In genomic region chr1:23010734-23011449, GRCh38 we compare ENCODE assay signal across 13 cellular contexts. TPM values are rescaled to one million over a fixed set of nuclear protein-coding genes. Genes with fewer than 3 reads are reported as not detected.
DNase-seq lines count a peak whose midpoint lies in the region; FAIRE-seq and TF ChIP-seq lines count a peak whose summit lies in the region.
"Had no signal": no experiment of that assay in that cellular context is flagged by ENCODE, and none has a peak within 500 bp of the region (broad histone marks: within the 10 kb centered on the region; RNA-seq: fewer than 3 reads in every experiment).

No MANE protein-coding gene starts in this region.

- no peaks in the 10 kb centered on the region for H3K27me3 ChIP-seq in esophagus (ENCODE audit: control insufficient read depth in 1 of 2, insufficient read depth in 2 of 2, low read length in 2 of 2)

- H3K36me3 ChIP-seq in esophagus (ENCODE audit: control insufficient read depth in 2 of 2, insufficient read depth in 2 of 2, low read length in 1 of 2): no peaks in the 10 kb centered on the region

- H3K9me3 ChIP-seq in esophagus (ENCODE audit: control insufficient read depth in 2 of 2, insufficient read depth in 1 of 2, low read depth in 1 of 2, low read length in 1 of 2): no peaks in the 10 kb centered on the region

- H3K4me3 Mint-ChIP-seq in activated naive CD4-positive, alpha-beta T cell treated with anti-CD3 and anti-CD28 coated beads for 36 hours: no peak overlapping the region
- H3K4me3 Mint-ChIP-seq: activated T-cell treated with anti-CD3 and anti-CD28 coated beads, Interleukin-2, amount 50 U/mL, for 24 hours; central memory CD8-positive, alpha-beta T cell had no signal

- no peak overlapping the region for H3K27ac Mint-ChIP-seq in activated naive CD4-positive, alpha-beta T cell treated with anti-CD3 and anti-CD28 coated beads for 36 hours
- H3K27ac Mint-ChIP-seq: activated T-cell treated with anti-CD3 and anti-CD28 coated beads, Interleukin-2, amount 50 U/mL, for 24 hours had no signal

- H3K36me3 Mint-ChIP-seq in activated naive CD4-positive, alpha-beta T cell treated with anti-CD3 and anti-CD28 coated beads for 36 hours (ENCODE audit: low read depth): no peaks in the 10 kb centered on the region
- H3K36me3 Mint-ChIP-seq: naive B cell had no signal

- intact Hi-C loops in activated naive CD4-positive, alpha-beta T cell treated with anti-CD3 and anti-CD28 coated beads for 36 hours (cut with micrococcal nuclease): no loop called here

- 61 to 65% methylated on average over 13 of the region's 13 CpGs for WGBS in esophagus, 2 donors

- no peaks in the 10 kb centered on the region for H3K9me3 Mint-ChIP-seq in activated naive CD4-positive, alpha-beta T cell treated with anti-CD3 and anti-CD28 coated beads for 36 hours
- H3K9me3 Mint-ChIP-seq: activated T-cell treated with anti-CD3 and anti-CD28 coated beads, Interleukin-2, amount 50 U/mL, for 24 hours; central memory CD8-positive, alpha-beta T cell; naive B cell had no signal

- no peaks in the 10 kb centered on the region for H3K4me1 ChIP-seq in esophagus (ENCODE audit: control insufficient read depth in 2 of 2, insufficient read depth in 2 of 2, low read length in 1 of 2)

- H3K27ac ChIP-seq in esophagus (ENCODE audit: low read depth in 2 of 2, low read length in 1 of 2) (peak overlapping the region; percentile 6 to 81), coronary artery (no peak overlapping the region)
- H3K27ac ChIP-seq: KMS-11 had no signal

- H3K27me3 Mint-ChIP-seq in activated naive CD4-positive, alpha-beta T cell treated with anti-CD3 and anti-CD28 coated beads for 36 hours (ENCODE audit: low read depth): no peaks in the 10 kb centered on the region

- H3K4me3 ChIP-seq in esophagus (ENCODE audit: low read depth in 1 of 2, low read length in 2 of 2) (no peak overlapping the region), retinal pigment epithelial cell (ENCODE audit: low read length) (no peak overlapping the region), coronary artery (no peak overlapping the region)

- no peak for TF ChIP-seq CTCF in retinal pigment epithelial cell (conservative IDR thresholded peaks at IDR 0.05; ENCODE audit: low read depth, low read length)
- TF ChIP-seq CTCF in coronary artery (IDR thresholded peaks at IDR 0.05): no peak

- no peaks in the 10 kb centered on the region for H3K4me1 Mint-ChIP-seq in activated naive CD4-positive, alpha-beta T cell treated with anti-CD3 and anti-CD28 coated beads for 36 hours (ENCODE audit: low read depth)
- H3K4me1 Mint-ChIP-seq: central memory CD8-positive, alpha-beta T cell; naive B cell had no signal

- DNase-seq in HCEC 1CT (peak; percentile 57), RCC 7860 (ENCODE audit: low spot score) (peak; percentile 90), retinal pigment epithelial cell (ENCODE audit: low read depth) (peak; percentile 74), NCI-H1694 treated with DMSO at 0.1 percent for 48 hours (lab: John Stamatoyannopoulos, UW) (no peak), coronary artery (ENCODE audit: low spot score) (no peak)
- DNase-seq in activated naive CD4-positive, alpha-beta T cell treated with anti-CD3 and anti-CD28 coated beads for 36 hours: no peak
- no peak for DNase-seq in activated CD8-positive, alpha-beta memory T cell treated with anti-CD3 and anti-CD28 coated beads, Interleukin-2, amount 50 U/mL, for 48 hours
- DNase-seq: activated T-cell treated with anti-CD3 and anti-CD28 coated beads, Interleukin-2, amount 50 U/mL, for 24 hours; naive B cell; NCI-H510A treated with DMSO at 0.1 percent for 48 hours had no signal

- peak; percentile 93 for FAIRE-seq in RCC 7860 (lab: Jason Lieb, UNC)

- CTCF ChIA-PET in activated naive CD4-positive, alpha-beta T cell treated with anti-CD3 and anti-CD28 coated beads for 36 hours (lab: Charles Lee): no interaction called here

RNA-seq across cellular contexts. Expression of gene TEX46, which starts 4.8 kb away (rescaled TPM):
- polyA plus RNA-seq in esophagus: not detected
- not detected for total RNA-seq in activated naive CD4-positive, alpha-beta T cell treated with anti-CD3 and anti-CD28 coated beads for 36 hours

RNA-seq across cellular contexts. Expression of gene KDM1A, which starts 8.4 kb away (rescaled TPM):
- polyA plus RNA-seq in esophagus: 10 to 100 TPM; 15.6 to 32.0 TPM
- total RNA-seq in activated naive CD4-positive, alpha-beta T cell treated with anti-CD3 and anti-CD28 coated beads for 36 hours: 10 to 100 TPM; 59.7 to 62.6 TPM

RNA-seq across cellular contexts. Expression of gene LACTBL1, which starts 38.2 kb away (rescaled TPM):
- not detected for polyA plus RNA-seq in esophagus
- total RNA-seq in activated naive CD4-positive, alpha-beta T cell treated with anti-CD3 and anti-CD28 coated beads for 36 hours: not detected

Comparison
In these comparisons a context has a peak if more than half of its experiments do, and no peak if none do; other contexts are left out.
1. DNase-seq: peak in HCEC 1CT (single experiment), RCC 7860 (single experiment) and retinal pigment epithelial cell (single experiment); none in NCI-H1694 treated with DMSO at 0.1 percent for 48 hours (single experiment), activated naive CD4-positive, alpha-beta T cell treated with anti-CD3 and anti-CD28 coated beads for 36 hours (single experiment), activated CD8-positive, alpha-beta memory T cell treated with anti-CD3 and anti-CD28 coated beads, Interleukin-2, amount 50 U/mL, for 48 hours (single experiment) and coronary artery (single experiment).
2. H3K27ac ChIP-seq: peak in esophagus (2 of 2); none in coronary artery (0 of 2).